Comparison of ENCODE assay signal across 1 cellular context in the genomic region with DNA sequence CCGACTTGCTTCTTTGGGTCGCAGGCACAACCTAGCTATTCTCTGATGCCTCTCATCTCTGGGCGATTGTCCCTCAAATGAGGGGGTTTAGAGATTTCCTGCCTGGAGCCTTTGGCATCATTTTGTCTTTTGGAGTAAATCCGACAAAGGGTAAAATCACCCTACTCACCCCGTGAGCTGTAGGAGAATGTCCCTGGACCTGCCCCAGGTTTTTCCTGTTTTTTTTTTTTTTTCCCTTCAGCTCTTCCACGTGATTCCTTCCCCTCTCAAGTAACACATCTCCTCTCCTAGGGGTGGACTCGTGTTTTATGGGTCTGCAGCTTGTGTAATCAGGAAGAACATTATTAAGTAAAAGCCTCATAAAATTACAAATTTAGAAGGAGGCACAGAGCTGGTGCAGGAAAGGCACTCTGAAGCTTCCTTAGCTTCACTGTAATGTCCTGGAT.
TF ChIP-seq lines count a peak whose summit lies in the region.

No MANE protein-coding gene starts in this region.

TF ChIP-seq in HepG2, 621 proteins besides CTCF, POLR2A, EP300 and RAD21:
- no peak for TF ChIP-seq GZF1 (CRISPR knock-in tag; IDR thresholded peaks at IDR 0.05)
- TF ChIP-seq, protein P1, sequence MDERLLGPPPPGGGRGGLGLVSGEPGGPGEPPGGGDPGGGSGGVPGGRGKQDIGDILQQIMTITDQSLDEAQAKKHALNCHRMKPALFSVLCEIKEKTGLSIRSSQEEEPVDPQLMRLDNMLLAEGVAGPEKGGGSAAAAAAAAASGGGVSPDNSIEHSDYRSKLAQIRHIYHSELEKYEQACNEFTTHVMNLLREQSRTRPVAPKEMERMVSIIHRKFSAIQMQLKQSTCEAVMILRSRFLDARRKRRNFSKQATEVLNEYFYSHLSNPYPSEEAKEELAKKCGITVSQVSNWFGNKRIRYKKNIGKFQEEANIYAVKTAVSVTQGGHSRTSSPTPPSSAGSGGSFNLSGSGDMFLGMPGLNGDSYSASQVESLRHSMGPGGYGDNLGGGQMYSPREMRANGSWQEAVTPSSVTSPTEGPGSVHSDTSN (CRISPR knock-in tag; IDR thresholded peaks at IDR 0.05): no peak
- TF ChIP-seq, protein P2, sequence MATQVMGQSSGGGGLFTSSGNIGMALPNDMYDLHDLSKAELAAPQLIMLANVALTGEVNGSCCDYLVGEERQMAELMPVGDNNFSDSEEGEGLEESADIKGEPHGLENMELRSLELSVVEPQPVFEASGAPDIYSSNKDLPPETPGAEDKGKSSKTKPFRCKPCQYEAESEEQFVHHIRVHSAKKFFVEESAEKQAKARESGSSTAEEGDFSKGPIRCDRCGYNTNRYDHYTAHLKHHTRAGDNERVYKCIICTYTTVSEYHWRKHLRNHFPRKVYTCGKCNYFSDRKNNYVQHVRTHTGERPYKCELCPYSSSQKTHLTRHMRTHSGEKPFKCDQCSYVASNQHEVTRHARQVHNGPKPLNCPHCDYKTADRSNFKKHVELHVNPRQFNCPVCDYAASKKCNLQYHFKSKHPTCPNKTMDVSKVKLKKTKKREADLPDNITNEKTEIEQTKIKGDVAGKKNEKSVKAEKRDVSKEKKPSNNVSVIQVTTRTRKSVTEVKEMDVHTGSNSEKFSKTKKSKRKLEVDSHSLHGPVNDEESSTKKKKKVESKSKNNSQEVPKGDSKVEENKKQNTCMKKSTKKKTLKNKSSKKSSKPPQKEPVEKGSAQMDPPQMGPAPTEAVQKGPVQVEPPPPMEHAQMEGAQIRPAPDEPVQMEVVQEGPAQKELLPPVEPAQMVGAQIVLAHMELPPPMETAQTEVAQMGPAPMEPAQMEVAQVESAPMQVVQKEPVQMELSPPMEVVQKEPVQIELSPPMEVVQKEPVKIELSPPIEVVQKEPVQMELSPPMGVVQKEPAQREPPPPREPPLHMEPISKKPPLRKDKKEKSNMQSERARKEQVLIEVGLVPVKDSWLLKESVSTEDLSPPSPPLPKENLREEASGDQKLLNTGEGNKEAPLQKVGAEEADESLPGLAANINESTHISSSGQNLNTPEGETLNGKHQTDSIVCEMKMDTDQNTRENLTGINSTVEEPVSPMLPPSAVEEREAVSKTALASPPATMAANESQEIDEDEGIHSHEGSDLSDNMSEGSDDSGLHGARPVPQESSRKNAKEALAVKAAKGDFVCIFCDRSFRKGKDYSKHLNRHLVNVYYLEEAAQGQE (IDR thresholded peaks at IDR 0.05; ENCODE audit: borderline replicate concordance in 1 of 2, low read depth in 1 of 2, low read length in 2 of 2): no peak
